ENCODE assay signal across 28 cellular contexts in genomic region chr9:77541600-77541999, GRCh38.
"Had no signal": no experiment of that assay in that cellular context is flagged by ENCODE, and none has a peak within 500 bp of the region (broad histone marks: within the 10 kb centered on the region; RNA-seq: fewer than 3 reads in every experiment).

No MANE protein-coding gene starts in this region.

- H3K9me3 ChIP-seq: ovary, suprapubic skin, testis, upper lobe of right lung, uterus had no signal

- H3K4me2 ChIP-seq: neural progenitor cell, smooth muscle cell had no signal

- DNase-seq: natural killer cell; occipital lobe; ovary; posterior cingulate gyrus; psoas muscle; right cardiac atrium; spleen; stimulated activated CD4-positive, alpha-beta T cell treated with anti-CD3 and anti-CD28 coated beads, Interleukin-12 subunit alpha, Interleukin-12 subunit beta, amount 100 ng/mL, for 4 hours; stimulated activated CD4-positive, alpha-beta T cell treated with anti-CD3 and anti-CD28 coated beads, Interleukin-1b, Interleukin-23, amount 100 ng/mL, for 48 hours; stimulated activated CD4-positive, alpha-beta T cell treated with anti-CD3 and anti-CD28 coated beads, Interleukin-4, amount 100 ng/mL, for 1 hour; stimulated activated CD4-positive, alpha-beta T cell treated with anti-CD3 and anti-CD28 coated beads, Interleukin-4, amount 100 ng/mL, for 4 hours; stimulated activated CD8-positive, alpha-beta memory T cell treated with anti-CD3 and anti-CD28 coated beads, Interleukin-4, amount 100 ng/mL, for 48 hours; stimulated activated naive CD4-positive, alpha-beta T cell; stimulated activated naive CD8-positive, alpha-beta T cell treated with anti-CD3 and anti-CD28 coated beads, Interleukin-15, amount 100 ng/mL, for 72 hours; stimulated activated naive CD8-positive, alpha-beta T cell treated with anti-CD3 and anti-CD28 coated beads, Interleukin-15, Interleukin-2, amounts not matched to agents 100 U/mL and 50 U/mL, for 24 hours; substantia nigra; testis; tibial artery; transverse colon; upper lobe of right lung; uterus had no signal

- ATAC-seq: natural killer cell; psoas muscle; right cardiac atrium; sciatic nerve; stimulated activated memory B cell treated with anti-CD40 and anti-IgM and Interleukin-4, amounts not matched to agents 10 μg/mL and 1 μg/mL and 100 μg/mL, for 72 hours; stimulated activated naive CD8-positive, alpha-beta T cell treated with anti-CD3 and anti-CD28 coated beads, Interleukin-15, amount 100 ng/mL, for 72 hours; stimulated activated naive CD8-positive, alpha-beta T cell treated with anti-CD3 and anti-CD28 coated beads, Interleukin-15, Interleukin-2, amounts not matched to agents 100 U/mL and 50 U/mL, for 24 hours; upper lobe of right lung had no signal

- H3K36me3 ChIP-seq: neural progenitor cell, ovary, spleen, suprapubic skin, tibial artery, transverse colon, upper lobe of right lung, uterus had no signal

- H2AFZ ChIP-seq: neural progenitor cell, parathyroid adenoma had no signal

- H3K9ac ChIP-seq: neural progenitor cell, parathyroid adenoma had no signal

- H3K79me2 ChIP-seq: parathyroid adenoma had no signal

- H3K27ac ChIP-seq: neural progenitor cell, ovary, parathyroid adenoma, psoas muscle, skin epidermis, spleen, suprapubic skin, testis, tibial artery, transverse colon, upper lobe of right lung, uterus had no signal

- H3K4me3 ChIP-seq: neural progenitor cell, ovary, psoas muscle, skin epidermis, smooth muscle cell, spleen, suprapubic skin, testis, tibial artery, transverse colon, upper lobe of right lung, uterus had no signal

- H3K27me3 ChIP-seq: neural progenitor cell, ovary, spleen, suprapubic skin, testis, tibial artery, transverse colon, upper lobe of right lung, uterus had no signal

- H3K4me1 ChIP-seq: neural progenitor cell, parathyroid adenoma, psoas muscle, spleen, suprapubic skin, testis, tibial artery, transverse colon, upper lobe of right lung, uterus had no signal
